16 cellular contexts compared by ENCODE assay signal in the genomic region with DNA sequence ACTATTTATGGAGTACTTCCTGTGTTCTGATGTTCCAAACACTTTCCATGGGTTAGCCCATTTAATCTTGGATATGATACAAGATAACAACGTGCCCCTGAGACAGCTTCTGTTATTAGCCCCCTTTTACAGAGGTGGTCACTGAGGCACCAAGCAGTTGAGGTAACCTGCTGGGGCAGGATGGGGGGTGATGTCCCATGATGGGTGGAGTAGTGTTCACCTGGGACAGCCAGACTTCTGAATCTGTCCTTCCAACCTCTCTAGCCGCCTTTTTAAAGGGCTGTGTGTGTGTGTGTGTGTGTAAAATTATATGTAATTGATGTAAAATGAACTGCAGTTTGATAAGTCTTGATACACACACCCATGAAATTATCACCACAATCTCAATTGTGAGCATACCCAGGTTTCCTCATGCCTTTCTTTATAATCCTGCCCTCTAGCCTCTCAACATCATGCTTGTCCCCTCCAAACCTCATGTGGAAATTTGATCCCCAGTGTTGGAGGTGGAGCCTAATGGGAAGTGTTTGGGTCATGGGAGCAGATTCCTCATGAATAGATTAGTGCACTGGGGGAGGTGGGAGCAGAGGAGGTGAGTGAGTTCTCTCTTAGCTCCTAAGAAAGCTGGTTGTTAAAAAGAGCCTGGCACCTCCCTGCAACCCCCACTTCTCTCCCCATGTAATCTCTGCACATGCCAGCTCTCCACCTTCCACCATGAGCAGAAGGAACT. TPM values are rescaled to one million over a fixed set of nuclear protein-coding genes. Genes with fewer than 3 reads are reported as not detected.
DNase-seq lines count a peak whose midpoint lies in the region; ATAC-seq and TF ChIP-seq lines count a peak whose summit lies in the region.
"Had no signal": no experiment of that assay in that cellular context is flagged by ENCODE, and none has a peak within 500 bp of the region (broad histone marks: within the 10 kb centered on the region; RNA-seq: fewer than 3 reads in every experiment).

No MANE protein-coding gene starts in this region.

- no peaks in the 10 kb centered on the region for H3K79me1 ChIP-seq in H9 (ENCODE audit: insufficient read depth, low read depth, low read length, poor library complexity, severe bottlenecking)

- H3K27me3 ChIP-seq in A673 (replicated peaks; ENCODE audit: insufficient read depth, low read depth, low read length, poor library complexity) = no peaks in the 10 kb centered on the region
- H3K27me3 ChIP-seq in H9 (ENCODE audit: insufficient read depth, low read length) = no peaks in the 10 kb centered on the region
- H3K27me3 ChIP-seq in MM.1S (replicated peaks; ENCODE audit: insufficient read depth, low read length) = no peaks in the 10 kb centered on the region
- H3K27me3 ChIP-seq in testis = no peaks in the 10 kb centered on the region
- H3K27me3 ChIP-seq: heart left ventricle, MG63 had no signal

- H2BK12ac ChIP-seq in H9 (ENCODE audit: insufficient read length, low read depth, low read length) = no peak overlapping the region

- H3K79me2 ChIP-seq in H9 (ENCODE audit: insufficient read depth, low read length) = no peaks in the 10 kb centered on the region
- H3K79me2 ChIP-seq in MM.1S (ENCODE audit: low read length) = no peaks in the 10 kb centered on the region

- H3K18ac ChIP-seq in H9 (ENCODE audit: insufficient read length, low read depth, low read length) = no peak overlapping the region

- H2BK5ac ChIP-seq in H9 (ENCODE audit: insufficient read length, low read length) = no peak overlapping the region

- H2AK5ac ChIP-seq in H9 (ENCODE audit: insufficient read length, low read length) = no peak overlapping the region

- no peak overlapping the region for H3K4ac ChIP-seq in H9 (ENCODE audit: low read depth, low read length)

- no peak overlapping the region for H3K56ac ChIP-seq in H9 (ENCODE audit: insufficient read length, low read depth, low read length)

- H3K4me1 ChIP-seq in A673 (ENCODE audit: insufficient read depth, low read length, poor library complexity, severe bottlenecking) (peaks cover 9% of the 10 kb centered on the region), H9 (ENCODE audit: insufficient read depth, low read length) (no peaks in the 10 kb centered on the region; the same call in 1 of the 2 replicates), MM.1S (ENCODE audit: low read length) (no peaks in the 10 kb centered on the region), testis (peaks cover 16% of the 10 kb centered on the region)

- H3K27ac ChIP-seq in A673 (ENCODE audit: low read depth, low read length, poor library complexity, severe bottlenecking) (no peak overlapping the region), H9 (ENCODE audit: insufficient read length, low read depth, low read length) (no peak overlapping the region), MM.1S (ENCODE audit: low read length) (no peak overlapping the region), testis (no peak overlapping the region)
- H3K27ac ChIP-seq: heart left ventricle, skin epidermis had no signal

- DNase-seq in A673 (ENCODE audit: low spot score) = peak; percentile 49
- DNase-seq in H9 = peak; percentile 70
- peak; percentile 34 for DNase-seq in SK-N-DZ (ENCODE audit: low spot score)
- peak; percentile 79 for DNase-seq in iPS-NIHi11 (ENCODE audit: low spot score)
- no peak for DNase-seq in AG20443 (ENCODE audit: low spot score)
- no peak for DNase-seq in MM.1S
- DNase-seq in testis = no peak
- DNase-seq: activated T-cell treated with anti-CD3 and anti-CD28 coated beads, Interleukin-2, amount 50 U/mL, for 72 hours; CD4-positive, CD25-positive, alpha-beta regulatory T cell; heart left ventricle; MG63 had no signal

- no peak overlapping the region for H2AFZ ChIP-seq in H9 (ENCODE audit: low read length)
- H2AFZ ChIP-seq in MM.1S (ENCODE audit: low read length) = no peak overlapping the region

- no peak overlapping the region for H4K5ac ChIP-seq in H9 (ENCODE audit: insufficient read length, low read depth, low read length)

- no peak overlapping the region for H3T11ph ChIP-seq in H9 (ENCODE audit: low read length)

- no peak overlapping the region for H2BK20ac ChIP-seq in H9 (ENCODE audit: low read depth, low read length, poor library complexity, severe bottlenecking)

- H3K36me3 Mint-ChIP-seq in H9 (ENCODE audit: insufficient read depth in 1 of 3, low read depth in 3 of 3) = peaks cover 18 to 36% (median 29%) of the 10 kb centered on the region in 3 experiments; a peak in 6 of 7 replicates

- no peak overlapping the region for H2BK120ac ChIP-seq in H9 (ENCODE audit: low read depth, low read length, poor library complexity, severe bottlenecking)

- peak overlapping the region; percentile 2 to 72 (median 23); a peak in 5 of 7 replicates for H3K27ac Mint-ChIP-seq in H9
- H3K27ac Mint-ChIP-seq: activated T-cell treated with anti-CD3 and anti-CD28 coated beads, Interleukin-2, amount 50 U/mL, for 72 hours had no signal

- CTCF ChIA-PET in A673 (lab: Charles Lee) = no interaction called here

- H3K4me3 ChIP-seq in A673 (ENCODE audit: low read depth, low read length, poor library complexity, severe bottlenecking) = no peak overlapping the region
- H3K4me3 ChIP-seq in MM.1S (ENCODE audit: low read length) = no peak overlapping the region
- no peak overlapping the region for H3K4me3 ChIP-seq in testis
- H3K4me3 ChIP-seq: GM12878, heart left ventricle, MG63, skin epidermis had no signal

- intact Hi-C loops in A673 (cut with micrococcal nuclease; ENCODE audit: unreplicated experiment) = no loop called here
- intact Hi-C loops in testis (cut with DNase I; ENCODE audit: low total_unique reads) = no loop called here

- H4K8ac ChIP-seq in H9 (replicated peaks; ENCODE audit: insufficient read length, low read depth, low read length) = no peak overlapping the region

- H3K9me3 ChIP-seq in A673 (ENCODE audit: low read depth, low read length, poor library complexity, severe bottlenecking) (no peaks in the 10 kb centered on the region), H9 (ENCODE audit: control insufficient read depth, low read depth, low read length) (no peaks in the 10 kb centered on the region), MM.1S (replicated peaks; ENCODE audit: insufficient read depth, low read length) (no peaks in the 10 kb centered on the region), testis (no peaks in the 10 kb centered on the region)
- H3K9me3 ChIP-seq: heart left ventricle, MG63 had no signal

- TF ChIP-seq CTCF in A673 (conservative IDR thresholded peaks at IDR 0.05; ENCODE audit: low read depth, low read length) (no peak), H9 (conservative IDR thresholded peaks at IDR 0.05) (no peak), MM.1S (IDR thresholded peaks at IDR 0.05; ENCODE audit: low read length) (no peak), testis (IDR thresholded peaks at IDR 0.05) (no peak)

- no peak overlapping the region; the same call in 1 of the 2 replicates for H3K14ac ChIP-seq in H9 (ENCODE audit: insufficient read depth, low read length)

- no peaks in the 10 kb centered on the region for H3K23me2 ChIP-seq in H9 (ENCODE audit: insufficient read length, low read depth, low read length, poor library complexity, severe bottlenecking)

- no peak overlapping the region for H3K9ac ChIP-seq in H9 (ENCODE audit: extremely low read depth, insufficient read length, low read length)
- H3K9ac ChIP-seq in MM.1S (ENCODE audit: low read length) = no peak overlapping the region

- no TSS peak for BruUV-seq in A673 (replicated peaks; lab: Mats Ljungman, UMichigan)

- no peaks in the 10 kb centered on the region for H3K27me3 Mint-ChIP-seq in H9 (ENCODE audit: low read depth)
- H3K27me3 Mint-ChIP-seq: memory B cell had no signal

- H3K4me3 Mint-ChIP-seq in H9 = peak overlapping the region in 1 of 2 experiments; percentile 16; a peak in 1 of 5 replicates
- H3K4me3 Mint-ChIP-seq: activated T-cell treated with anti-CD3 and anti-CD28 coated beads, Interleukin-2, amount 50 U/mL, for 72 hours; CD4-positive, CD25-positive, alpha-beta regulatory T cell; memory B cell had no signal

- WGBS in H9 (ENCODE audit: extremely low coverage, insufficient read length, low lambda C conversion rate) = no CpG with 5 or more reads among the region's 2 CpGs
- WGBS in testis, 2 donors = 72 to 73% methylated on average over 2 of the region's 2 CpGs

- H3K4me2 ChIP-seq in H9 (ENCODE audit: insufficient read depth, insufficient read length, low read length) (no peak overlapping the region), MM.1S (ENCODE audit: low read depth, low read length) (no peak overlapping the region)

- no peaks in the 10 kb centered on the region for H3F3A ChIP-seq in MM.1S (ENCODE audit: insufficient read depth, low read length)

- POLR2A ChIA-PET in A673 (lab: Charles Lee; ENCODE audit: low non-redundant PET) = no interaction called here

- TF ChIP-seq POLR2A in testis (IDR thresholded peaks at IDR 0.05) = no peak

- ATAC-seq in HG02938 (IDR thresholded peaks at IDR 0.05; ENCODE audit: unreplicated experiment) = no peak
- ATAC-seq: activated T-cell treated with anti-CD3 and anti-CD28 coated beads, Interleukin-2, amount 50 U/mL, for 72 hours; GM12878; Panc1 had no signal

- no peak overlapping the region for H3K23ac ChIP-seq in H9 (ENCODE audit: insufficient read length, low read depth, low read length)

- peaks cover 8 to 9% of the 10 kb centered on the region in 2 experiments for H3K4me1 Mint-ChIP-seq in H9
- H3K4me1 Mint-ChIP-seq: CD4-positive, CD25-positive, alpha-beta regulatory T cell; memory B cell had no signal

- no peak overlapping the region for H4K91ac ChIP-seq in H9 (ENCODE audit: insufficient read length, low read depth, low read length)

- H3K9me3 Mint-ChIP-seq in H9 = no peaks in the 10 kb centered on the region; a peak in 1 of 5 replicates
- H3K9me3 Mint-ChIP-seq: activated T-cell treated with anti-CD3 and anti-CD28 coated beads, Interleukin-2, amount 50 U/mL, for 72 hours; memory B cell had no signal

- H3K36me3 ChIP-seq in A673 (ENCODE audit: insufficient read depth, low read length, poor library complexity, severe bottlenecking) = peaks cover 25% of the 10 kb centered on the region
- peaks cover 3% of the 10 kb centered on the region; the same call in 1 of the 2 replicates for H3K36me3 ChIP-seq in MM.1S (replicated peaks; ENCODE audit: insufficient read depth, low read length)
- no peaks in the 10 kb centered on the region for H3K36me3 ChIP-seq in testis (ENCODE audit: low read depth, missing control alignments)

- no peak overlapping the region for H2BK15ac ChIP-seq in H9 (ENCODE audit: low read depth, low read length)

- no peaks in the 10 kb centered on the region for H3K9me2 ChIP-seq in MM.1S (replicated peaks; ENCODE audit: insufficient read depth, low read length)

- H4K20me1 ChIP-seq in H9 (ENCODE audit: control insufficient read depth, insufficient read depth, insufficient read length) (no peaks in the 10 kb centered on the region), MM.1S (ENCODE audit: insufficient read depth, low read length) (no peaks in the 10 kb centered on the region)

RNA-seq across cellular contexts. Expression of gene PLAGL2, which starts 39.2 kb away (rescaled TPM):
- total RNA-seq in A673 (2021) (36.8 and 40.4 TPM in 2 replicates), H9 (2021) (42.8 and 44.4 TPM in 2 replicates), testis (10 to 100 TPM; 30.5 to 36.8 TPM)
- 10.9 and 12.5 TPM in 2 replicates for polyA plus RNA-seq in SK-N-DZ (2014; cell fraction: cytosol; rRNA removed)
- 4.4 and 12.4 TPM in 2 replicates for polyA plus RNA-seq in SK-N-DZ (2014; cell fraction: nucleus; rRNA removed)
- polyA plus RNA-seq in testis (ENCODE audit: insufficient read depth, low read depth, low replicate concordance) = 33.5 TPM

RNA-seq across cellular contexts. Expression of gene POFUT1, which starts 39.3 kb away (rescaled TPM):
- total RNA-seq in A673 (2021) (55.9 and 56.6 TPM in 2 replicates), H9 (2021) (39.0 and 41.2 TPM in 2 replicates), testis (10 to 100 TPM; 46.6 to 54.2 TPM)
- polyA plus RNA-seq in SK-N-DZ (2014; cell fraction: cytosol; rRNA removed) = 30.0 and 38.8 TPM in 2 replicates
- polyA plus RNA-seq in SK-N-DZ (2014; cell fraction: nucleus; rRNA removed) = 14.4 and 15.3 TPM in 2 replicates
- polyA plus RNA-seq in testis (ENCODE audit: insufficient read depth, low read depth, low replicate concordance) = 31.0 TPM

RNA-seq across cellular contexts. Expression of gene TM9SF4, which starts 58.8 kb away (rescaled TPM):
- 54.1 and 54.4 TPM in 2 replicates for total RNA-seq in A673 (2021)
- 59.4 and 62.3 TPM in 2 replicates for total RNA-seq in H9 (2021)
- polyA plus RNA-seq in SK-N-DZ (2014; cell fraction: cytosol; rRNA removed) = 36.9 and 39.0 TPM in 2 replicates
- polyA plus RNA-seq in SK-N-DZ (2014; cell fraction: nucleus; rRNA removed) = 28.0 and 34.4 TPM in 2 replicates
- 10 to 100 TPM; 54.3 to 55.8 TPM for total RNA-seq in testis
- polyA plus RNA-seq in testis (ENCODE audit: insufficient read depth, low read depth, low replicate concordance) = 53.2 TPM

Comparison
In these comparisons a context has a peak if more than half of its experiments do, and no peak if none do; other contexts are left out.
1. DNase-seq: peak in A673 (single experiment), H9 (single experiment), SK-N-DZ (single experiment) and iPS-NIHi11 (single experiment); none in AG20443 (single experiment), MM.1S (single experiment) and testis (single experiment).